ENCODE assay signal across 19 cellular contexts in genomic region chr2:239313776-239314175, GRCh38.
DNase-seq lines count a peak whose midpoint lies in the region; ATAC-seq and TF ChIP-seq lines count a peak whose summit lies in the region.
"Had no signal": no experiment of that assay in that cellular context is flagged by ENCODE, and none has a peak within 500 bp of the region (broad histone marks: within the 10 kb centered on the region; RNA-seq: fewer than 3 reads in every experiment).

No MANE protein-coding gene starts in this region.

- WGBS in adrenal gland, 4 donors = 93 to 100% (median 99%) methylated on average over 1 to 5 of the region's 5 CpGs
- 87 to 97% (median 96%) methylated on average over 4 to 5 of the region's 5 CpGs for WGBS in stomach, 5 donors

- H3K4me3 ChIP-seq in adrenal gland (no peak overlapping the region), stomach (no peak overlapping the region)
- H3K4me3 ChIP-seq: cardiac muscle cell, SJCRH30 had no signal

- TF ChIP-seq CTCF in adrenal gland (IDR thresholded peaks at IDR 0.05) = no peak
- TF ChIP-seq CTCF in mesothelial cell of epicardium (IDR thresholded peaks at IDR 0.05; ENCODE audit: unreplicated experiment) = no peak
- TF ChIP-seq CTCF in stomach (IDR thresholded peaks at IDR 0.05) = no peak

- peak in 5 of 7 donors; percentile 7 to 46 (median 15) for DNase-seq in adrenal gland
- DNase-seq in mesothelial cell of epicardium (ENCODE audit: low spot score in 2 of 2, unreplicated experiment in 2 of 2) = peak; percentile 5 to 24
- peak; percentile 24 for DNase-seq in stomach
- DNase-seq in COLO829 (ENCODE audit: low spot score) = no peak
- no peak for DNase-seq in NCI-H524 (lab: John Stamatoyannopoulos, UW)
- DNase-seq: activated CD4-positive, alpha-beta memory T cell treated with anti-CD3 and anti-CD28 coated beads, Interleukin-2, amount 10 ng/mL, durations not matched to agents 7 days and 5 days; effector CD8-positive, alpha-beta T cell; NCI-H1417 treated with DMSO at 0.1 percent for 48 hours; NCI-H69; PC-3; SJCRH30; substantia nigra; T-helper 2 cell; WERI-Rb-1 had no signal

- H3K27me3 ChIP-seq in adrenal gland (no peaks in the 10 kb centered on the region), stomach (no peaks in the 10 kb centered on the region)
- H3K27me3 ChIP-seq: cardiac muscle cell, SJCRH30 had no signal

- H3K36me3 Mint-ChIP-seq in mesothelial cell of epicardium = peaks cover 24% of the 10 kb centered on the region

- no peak overlapping the region for H3K4me3 Mint-ChIP-seq in mesothelial cell of epicardium
- H3K4me3 Mint-ChIP-seq: activated CD4-positive, alpha-beta memory T cell treated with anti-CD3 and anti-CD28 coated beads, Interleukin-2, amount 10 ng/mL, durations not matched to agents 7 days and 5 days had no signal

- H3K4me1 Mint-ChIP-seq in mesothelial cell of epicardium = peaks cover 41% of the 10 kb centered on the region

- H3K9me3 Mint-ChIP-seq in mesothelial cell of epicardium = peaks cover 22% of the 10 kb centered on the region
- H3K9me3 Mint-ChIP-seq: activated T-helper 17 cell treated with anti-CD3 and anti-CD28 coated beads, Interleukin-2, amount 50 U/mL, for 72 hours had no signal

- no peak for ATAC-seq in GM19452 (IDR thresholded peaks at IDR 0.05; ENCODE audit: unreplicated experiment)
- ATAC-seq: activated T-helper 17 cell treated with anti-CD3 and anti-CD28 coated beads, Interleukin-2, amount 50 U/mL, for 72 hours; HepG2; PC-3 had no signal

- H3K27ac ChIP-seq in KOPT-K1 (ENCODE audit: low read depth, low read length, poor library complexity, severe bottlenecking) (peak overlapping the region; percentile 100), adrenal gland (no peak overlapping the region), stomach (peak overlapping the region in 2 of 5 donors; percentile 74 to 86)
- H3K27ac ChIP-seq: SJCRH30, WERI-Rb-1 had no signal

- peaks cover 34 to 61% of the 10 kb centered on the region in 2 donors for H3K4me1 ChIP-seq in adrenal gland (replicated peaks in 1 of 2)
- peaks cover 30 to 88% (median 55%) of the 10 kb centered on the region in 4 donors for H3K4me1 ChIP-seq in stomach

- H3K27ac Mint-ChIP-seq in mesothelial cell of epicardium = no peak overlapping the region
- H3K27ac Mint-ChIP-seq: activated CD4-positive, alpha-beta memory T cell treated with anti-CD3 and anti-CD28 coated beads, Interleukin-2, amount 10 ng/mL, durations not matched to agents 7 days and 5 days; activated T-helper 17 cell treated with anti-CD3 and anti-CD28 coated beads, Interleukin-2, amount 50 U/mL, for 72 hours had no signal

- no peaks in the 10 kb centered on the region for H3K27me3 Mint-ChIP-seq in mesothelial cell of epicardium (ENCODE audit: low read depth)
- H3K27me3 Mint-ChIP-seq: activated CD4-positive, alpha-beta memory T cell treated with anti-CD3 and anti-CD28 coated beads, Interleukin-2, amount 10 ng/mL, durations not matched to agents 7 days and 5 days; activated T-helper 17 cell treated with anti-CD3 and anti-CD28 coated beads, Interleukin-2, amount 50 U/mL, for 72 hours had no signal

- TF ChIP-seq POLR2A in adrenal gland (IDR thresholded peaks at IDR 0.05) (no peak), stomach (IDR thresholded peaks at IDR 0.05) (no peak)

- H3K9me3 ChIP-seq in KOPT-K1 (ENCODE audit: insufficient read depth, low read length, poor library complexity, severe bottlenecking) (peaks cover 14% of the 10 kb centered on the region), adrenal gland (replicated peaks in 1 of 3) (no peaks in the 10 kb centered on the region), stomach (no peaks in the 10 kb centered on the region)

- H3K36me3 ChIP-seq in KOPT-K1 (ENCODE audit: insufficient read depth, low read length) (peaks cover 18% of the 10 kb centered on the region), adrenal gland (replicated peaks in 1 of 2) (no peaks in the 10 kb centered on the region), stomach (peaks cover 0 to 4% (median 0%) of the 10 kb centered on the region in 4 donors)
- H3K36me3 ChIP-seq: cardiac muscle cell, SJCRH30, WERI-Rb-1 had no signal

- intact Hi-C loops in adrenal gland (cut with DNase I) = loop anchor here in 1 of 2 donors (10.0 kb wide), 1 partner anchor 81 kb away; no protein-coding TSS in a partner anchor
- intact Hi-C loops in stomach (cut with DNase I; ENCODE audit: low total_unique reads) = no loop called here

- TF ChIP-seq EP300 in stomach (IDR thresholded peaks at IDR 0.05) = no peak

Comparison
In these comparisons a context has a peak if more than half of its experiments do, and no peak if none do; other contexts are left out.
1. DNase-seq: peak in adrenal gland (5 of 7), mesothelial cell of epicardium (2 of 2) and stomach (single experiment); none in COLO829 (single experiment) and NCI-H524 (0 of 2).